25 cellular contexts compared by ENCODE assay signal in the genomic region with DNA sequence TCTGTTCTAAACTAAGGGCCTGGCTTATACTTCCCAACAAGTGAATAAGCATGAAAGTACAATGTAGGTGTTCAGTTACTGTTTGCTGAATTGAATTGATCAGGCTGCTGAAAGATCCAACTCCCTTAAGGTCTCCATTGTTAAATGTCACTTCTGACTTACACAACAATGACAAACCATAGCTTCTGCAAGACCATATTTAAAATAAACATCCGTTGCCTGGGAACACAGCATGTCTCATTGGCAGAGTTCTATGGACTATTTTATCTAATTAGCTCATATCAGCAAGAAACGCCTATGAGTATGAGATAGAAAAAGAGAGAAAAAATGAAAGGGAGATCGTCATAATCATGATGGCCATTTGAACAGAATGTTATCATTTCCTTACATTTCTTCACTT.
"Had no signal": no experiment of that assay in that cellular context is flagged by ENCODE, and none has a peak within 500 bp of the region (broad histone marks: within the 10 kb centered on the region; RNA-seq: fewer than 3 reads in every experiment).

No MANE protein-coding gene starts in this region.

- H3K36me3 ChIP-seq: esophagus squamous epithelium, gastroesophageal sphincter, thoracic aorta, vagina had no signal

- H3K4me3 ChIP-seq: coronary artery, esophagus squamous epithelium, gastroesophageal sphincter, lung, thoracic aorta, vagina had no signal

- H3K27ac ChIP-seq: coronary artery, esophagus squamous epithelium, gastroesophageal sphincter, parathyroid adenoma, thoracic aorta, vagina had no signal

- H3K27me3 ChIP-seq: esophagus squamous epithelium, gastroesophageal sphincter, vagina had no signal

- H3K4me1 ChIP-seq: esophagus squamous epithelium, gastroesophageal sphincter, parathyroid adenoma, vagina had no signal

- DNase-seq: activated B cell treated with CpG ODN at 0.5 μM for 24 hours; activated CD4-positive, alpha-beta T cell treated with anti-CD3 and anti-CD28 coated beads for 36 hours; activated CD4-positive, alpha-beta T cell treated with anti-CD3 and anti-CD28 coated beads, Interleukin-2, amount 50 U/mL, for 48 hours; activated CD8-positive, alpha-beta memory T cell treated with anti-CD3 and anti-CD28 coated beads, Interleukin-2, amount 50 U/mL, for 48 hours; activated naive CD4-positive, alpha-beta T cell treated with Interleukin-2 at 50 U/mL for 16 hours; activated naive CD8-positive, alpha-beta T cell treated with anti-CD3 and anti-CD28 coated beads for 36 hours; activated T-cell treated with anti-CD3 and anti-CD28 coated beads, Interleukin-2, amount 50 U/mL, for 4 hours; cerebellar nuclear complex; endodermal cell; esophagus squamous epithelium; head of caudate nucleus; hypothalamus; islet precursor cell; left colon; naive B cell; nucleus accumbens; right cardiac atrium; stimulated activated CD4-positive, alpha-beta T cell treated with anti-CD3 and anti-CD28 coated beads, Interleukin-4, amount 100 ng/mL, for 24 hours; stimulated activated naive CD4-positive, alpha-beta T cell treated with Interleukin-2 at 50 U/mL for 16 hours had no signal

- ATAC-seq: activated CD4-positive, alpha-beta T cell treated with anti-CD3 and anti-CD28 coated beads for 36 hours; activated T-cell treated with anti-CD3 and anti-CD28 coated beads, Interleukin-2, amount 50 U/mL, for 4 hours; gastroesophageal sphincter; left colon; right cardiac atrium had no signal

- H3K9me3 ChIP-seq: esophagus squamous epithelium, gastroesophageal sphincter, thoracic aorta, vagina had no signal

- H3K9ac ChIP-seq: parathyroid adenoma had no signal

- H3K79me2 ChIP-seq: parathyroid adenoma had no signal

- H2AFZ ChIP-seq: parathyroid adenoma had no signal
